Comparison of ENCODE assay signal across 11 cellular contexts in genomic region chr22:29337631-29338284, GRCh38.
"Had no signal": no experiment of that assay in that cellular context is flagged by ENCODE, and none has a peak within 500 bp of the region (broad histone marks: within the 10 kb centered on the region; RNA-seq: fewer than 3 reads in every experiment).

No MANE protein-coding gene starts in this region.

- H3K4me3 ChIP-seq: left lung, testis had no signal

- H3K27me3 ChIP-seq: left lung, testis had no signal

- H3K9me3 ChIP-seq: left lung, testis had no signal

- H3K4me1 ChIP-seq: left lung, testis had no signal

- H3K27ac ChIP-seq: left lung, testis had no signal

- ATAC-seq: activated T-cell treated with anti-CD3 and anti-CD28 coated beads, Interleukin-2, amount 50 U/mL, for 72 hours had no signal

- DNase-seq: activated CD4-positive, alpha-beta T cell treated with anti-CD3 and anti-CD28 coated beads, Interleukin-2, amount 50 U/mL, for 4 hours; activated CD4-positive, CD25-positive, alpha-beta regulatory T cell treated with anti-CD3 and anti-CD28 coated beads, Interleukin-2, amount 50 U/mL, for 72 hours; activated gamma-delta T cell treated with Interleukin-2 at 50 U/mL for 16 hours; activated naive CD8-positive, alpha-beta T cell treated with anti-CD3 and anti-CD28 coated beads for 36 hours; activated T-cell treated with anti-CD3 and anti-CD28 coated beads, Interleukin-2, amount 50 U/mL, for 72 hours; islet precursor cell; mesendoderm; stimulated activated CD4-positive, alpha-beta T cell treated with anti-CD3 and anti-CD28 coated beads, Interleukin-2, amount 100 ng/mL, for 24 hours; stimulated activated naive CD4-positive, alpha-beta T cell; testis had no signal
